Comparison of ENCODE assay signal across 26 cellular contexts in genomic region chr1:245469006-245469405, GRCh38.
"Had no signal": no experiment of that assay in that cellular context is flagged by ENCODE, and none has a peak within 500 bp of the region (broad histone marks: within the 10 kb centered on the region; RNA-seq: fewer than 3 reads in every experiment).

No MANE protein-coding gene starts in this region.

- H3K4me3 ChIP-seq: body of pancreas, colonic mucosa had no signal

- H3K27ac ChIP-seq: body of pancreas, colonic mucosa had no signal

- H3K9me3 ChIP-seq: body of pancreas, colonic mucosa had no signal

- H3K36me3 ChIP-seq: colonic mucosa had no signal

- H3K4me1 ChIP-seq: body of pancreas, colonic mucosa had no signal

- H3K27me3 ChIP-seq: body of pancreas, colonic mucosa had no signal

- DNase-seq: activated CD4-positive, alpha-beta memory T cell treated with anti-CD3 and anti-CD28 coated beads for 36 hours; activated CD4-positive, alpha-beta T cell treated with anti-CD3 and anti-CD28 coated beads for 36 hours; activated CD4-positive, alpha-beta T cell treated with anti-CD3 and anti-CD28 coated beads, Interleukin-2, amount 10 ng/mL, durations not matched to agents 24 days and 14 days; activated CD4-positive, CD25-positive, alpha-beta regulatory T cell; activated CD4-positive, CD25-positive, alpha-beta regulatory T cell treated with anti-CD3 and anti-CD28 coated beads, Interleukin-2, amount 50 U/mL, for 72 hours; activated CD8-positive, alpha-beta memory T cell treated with anti-CD3 and anti-CD28 coated beads, Interleukin-2, amount 10 ng/mL, durations not matched to agents 7 days and 5 days; activated CD8-positive, alpha-beta memory T cell treated with anti-CD3 and anti-CD28 coated beads, Interleukin-2, amount 50 U/mL, for 4 hours; activated CD8-positive, alpha-beta T cell treated with anti-CD3 and anti-CD28 coated beads, Interleukin-2, amount 10 ng/mL, durations not matched to agents 7 days and 5 days; activated effector memory CD4-positive, alpha-beta T cell treated with anti-CD3 and anti-CD28 coated beads, Interleukin-2, amount 50 U/mL, for 16 hours; activated naive CD4-positive, alpha-beta T cell treated with anti-CD3 and anti-CD28 coated beads for 36 hours; activated naive CD8-positive, alpha-beta T cell treated with anti-CD3 and anti-CD28 coated beads, Interleukin-2, amount 10 ng/mL, durations not matched to agents 7 days and 5 days; activated T-cell treated with anti-CD3 and anti-CD28 coated beads, Interleukin-2, amount 50 U/mL, for 1 hour; activated T-cell treated with anti-CD3 and anti-CD28 coated beads, Interleukin-2, amount 50 U/mL, for 48 hours; amniotic stem cell; aorta; body of pancreas; central memory CD4-positive, alpha-beta T cell; cerebellar nuclear complex; colonic mucosa; effector memory CD4-positive, alpha-beta T cell; endodermal cell; foreskin fibroblast; head of caudate nucleus; SW 1271; T-helper 1 cell; T-helper 17 cell had no signal
